15 cellular contexts compared by ENCODE assay signal in genomic region chr7:6234384-6234783, GRCh38. TPM values are rescaled to one million over a fixed set of nuclear protein-coding genes. Genes with fewer than 3 reads are reported as not detected.
A peak's percentile ranks its signal among the peaks of the same experiment; 100 is the strongest.
DNase-seq lines count a peak whose midpoint lies in the region; ATAC-seq, FAIRE-seq and TF ChIP-seq lines count a peak whose summit lies in the region.
"Had no signal": no experiment of that assay in that cellular context is flagged by ENCODE, and none has a peak within 500 bp of the region (broad histone marks: within the 10 kb centered on the region; RNA-seq: fewer than 3 reads in every experiment).

No MANE protein-coding gene starts in this region.

- intact Hi-C loops in adrenal gland (cut with DNase I), result no loop called here

- TF ChIP-seq POLR2A in adrenal gland (IDR thresholded peaks at IDR 0.05), result no peak

- peaks cover 0 to 21% of the 10 kb centered on the region in 2 donors for H3K4me1 ChIP-seq in adrenal gland (replicated peaks in 1 of 2)

- no peaks in the 10 kb centered on the region for H3K9me3 Mint-ChIP-seq in effector memory CD8-positive, alpha-beta T cell

- no peaks in the 10 kb centered on the region for H3K36me3 ChIP-seq in adrenal gland (replicated peaks in 1 of 2)
- H3K36me3 ChIP-seq: Peyer's patch had no signal

- peak overlapping the region; percentile 28 to 83 for H3K27ac Mint-ChIP-seq in effector memory CD8-positive, alpha-beta T cell

- no peak overlapping the region for H3K4me3 ChIP-seq in adrenal gland
- H3K4me3 ChIP-seq: Peyer's patch had no signal

- H3K4me1 Mint-ChIP-seq in effector memory CD8-positive, alpha-beta T cell (ENCODE audit: low read depth in 2 of 2), result peaks cover 28 to 48% of the 10 kb centered on the region in 2 donors

- TF ChIP-seq CTCF in adrenal gland (IDR thresholded peaks at IDR 0.05), result no peak

- no peak for FAIRE-seq in frontal cortex (lab: Jason Lieb, UNC)

- H3K9me3 ChIP-seq in adrenal gland (replicated peaks in 1 of 3), result no peaks in the 10 kb centered on the region
- H3K9me3 ChIP-seq: Peyer's patch had no signal

- ATAC-seq in GM19023 (IDR thresholded peaks at IDR 0.05; ENCODE audit: unreplicated experiment) (peak; percentile 71), HG03196 (IDR thresholded peaks at IDR 0.05; ENCODE audit: unreplicated experiment) (peak; percentile 77)
- ATAC-seq in effector memory CD8-positive, alpha-beta T cell (replicated peaks), result peak; percentile 68

- no peaks in the 10 kb centered on the region for H3K27me3 ChIP-seq in adrenal gland
- H3K27me3 ChIP-seq: Peyer's patch had no signal

- DNase-seq in activated CD8-positive, alpha-beta memory T cell treated with anti-CD3 and anti-CD28 coated beads, Interleukin-2, amount 50 U/mL, for 4 hours, result peak; percentile 23
- no peak for DNase-seq in activated CD8-positive, alpha-beta memory T cell treated with anti-CD3 and anti-CD28 coated beads, Interleukin-2, amount 50 U/mL, for 48 hours
- no peak for DNase-seq in effector memory CD8-positive, alpha-beta T cell
- DNase-seq in frontal cortex (ENCODE audit: low spot score in 2 of 2) (no peak), NOMO-1 treated with DMSO at 0.1 percent for 48 hours (lab: John Stamatoyannopoulos, UW; ENCODE audit: unreplicated experiment) (no peak), adrenal gland (no peak)
- DNase-seq: ACHN, anterior cingulate cortex, dermis blood vessel endothelial cell, NCI-H1105, NCI-H345, Peyer's patch, T-helper 1 cell had no signal

- H3K27ac ChIP-seq in adrenal gland, result no peak overlapping the region
- H3K27ac ChIP-seq: Peyer's patch had no signal

- peaks cover 6% of the 10 kb centered on the region for H3K36me3 Mint-ChIP-seq in effector memory CD8-positive, alpha-beta T cell (ENCODE audit: insufficient read depth)

- H3K4me3 Mint-ChIP-seq in effector memory CD8-positive, alpha-beta T cell, result peak overlapping the region in 1 of 2 donors; percentile 25

- H3K27me3 Mint-ChIP-seq in effector memory CD8-positive, alpha-beta T cell, result no peaks in the 10 kb centered on the region

- 87 to 93% (median 91%) methylated on average over 6 of the region's 6 CpGs for WGBS in adrenal gland, 4 donors

RNA-seq across cellular contexts. Expression of gene CYTH3, which starts 38.0 kb away (rescaled TPM):
- total RNA-seq in frontal cortex (26.9 TPM), adrenal gland (10 to 100 TPM; 11.4 to 34.3 (median 18.7) TPM)
- polyA plus RNA-seq in adrenal gland, result 10 to 100 TPM in 1 of 3 donors, 1 to 10 TPM in 2; 7.9 to 12.9 (median 9.5) TPM
